1 cellular context compared by ENCODE assay signal in the genomic region with DNA sequence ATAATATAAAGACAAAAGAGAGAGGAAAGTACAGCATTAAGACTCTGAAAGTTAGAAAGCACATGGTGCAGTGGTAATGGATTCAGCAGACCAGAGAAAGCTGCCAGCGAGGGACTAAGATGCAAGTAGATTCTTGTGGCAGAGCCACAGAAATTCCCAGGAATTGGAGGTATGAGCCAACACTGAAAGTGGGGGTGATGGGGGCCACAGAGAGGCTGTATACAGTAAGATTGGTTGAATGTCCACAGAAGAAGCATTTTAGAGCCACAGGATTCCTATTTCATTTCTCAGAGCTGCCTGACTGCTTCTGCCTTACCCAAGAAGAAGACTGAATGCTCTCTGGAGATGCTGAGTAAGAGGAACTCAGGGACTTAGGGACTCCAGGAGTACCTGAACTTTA.
TF ChIP-seq lines count a peak whose summit lies in the region.

No MANE protein-coding gene starts in this region.

TF ChIP-seq in H1, 55 proteins besides CTCF, POLR2A, EP300 and RAD21 (continued from another document):
- TF ChIP-seq KDM1A (IDR thresholded peaks at IDR 0.05; ENCODE audit: borderline replicate concordance, low read length) (no peak), JUN (IDR thresholded peaks at IDR 0.05; ENCODE audit: low read depth, low read length) (no peak), SAP30 (IDR thresholded peaks at IDR 0.05; ENCODE audit: insufficient read depth, insufficient replicate concordance, low read length) (no peak), KDM5A (IDR thresholded peaks at IDR 0.05; ENCODE audit: low read length) (no peak), MAFK (IDR thresholded peaks at IDR 0.05; ENCODE audit: low read depth, low read length) (no peak), BCL11A (IDR thresholded peaks at IDR 0.05; ENCODE audit: low read depth in 2 of 2, low read length in 2 of 2) (no peak), SRF (IDR thresholded peaks at IDR 0.05; ENCODE audit: low read depth, low read length) (no peak), CBX8 (IDR thresholded peaks at IDR 0.05; ENCODE audit: borderline replicate concordance, low read depth, low read length) (no peak), FOSL1 (IDR thresholded peaks at IDR 0.05; ENCODE audit: insufficient read depth, low read depth, low read length) (no peak)
- TF ChIP-seq, protein P1, sequence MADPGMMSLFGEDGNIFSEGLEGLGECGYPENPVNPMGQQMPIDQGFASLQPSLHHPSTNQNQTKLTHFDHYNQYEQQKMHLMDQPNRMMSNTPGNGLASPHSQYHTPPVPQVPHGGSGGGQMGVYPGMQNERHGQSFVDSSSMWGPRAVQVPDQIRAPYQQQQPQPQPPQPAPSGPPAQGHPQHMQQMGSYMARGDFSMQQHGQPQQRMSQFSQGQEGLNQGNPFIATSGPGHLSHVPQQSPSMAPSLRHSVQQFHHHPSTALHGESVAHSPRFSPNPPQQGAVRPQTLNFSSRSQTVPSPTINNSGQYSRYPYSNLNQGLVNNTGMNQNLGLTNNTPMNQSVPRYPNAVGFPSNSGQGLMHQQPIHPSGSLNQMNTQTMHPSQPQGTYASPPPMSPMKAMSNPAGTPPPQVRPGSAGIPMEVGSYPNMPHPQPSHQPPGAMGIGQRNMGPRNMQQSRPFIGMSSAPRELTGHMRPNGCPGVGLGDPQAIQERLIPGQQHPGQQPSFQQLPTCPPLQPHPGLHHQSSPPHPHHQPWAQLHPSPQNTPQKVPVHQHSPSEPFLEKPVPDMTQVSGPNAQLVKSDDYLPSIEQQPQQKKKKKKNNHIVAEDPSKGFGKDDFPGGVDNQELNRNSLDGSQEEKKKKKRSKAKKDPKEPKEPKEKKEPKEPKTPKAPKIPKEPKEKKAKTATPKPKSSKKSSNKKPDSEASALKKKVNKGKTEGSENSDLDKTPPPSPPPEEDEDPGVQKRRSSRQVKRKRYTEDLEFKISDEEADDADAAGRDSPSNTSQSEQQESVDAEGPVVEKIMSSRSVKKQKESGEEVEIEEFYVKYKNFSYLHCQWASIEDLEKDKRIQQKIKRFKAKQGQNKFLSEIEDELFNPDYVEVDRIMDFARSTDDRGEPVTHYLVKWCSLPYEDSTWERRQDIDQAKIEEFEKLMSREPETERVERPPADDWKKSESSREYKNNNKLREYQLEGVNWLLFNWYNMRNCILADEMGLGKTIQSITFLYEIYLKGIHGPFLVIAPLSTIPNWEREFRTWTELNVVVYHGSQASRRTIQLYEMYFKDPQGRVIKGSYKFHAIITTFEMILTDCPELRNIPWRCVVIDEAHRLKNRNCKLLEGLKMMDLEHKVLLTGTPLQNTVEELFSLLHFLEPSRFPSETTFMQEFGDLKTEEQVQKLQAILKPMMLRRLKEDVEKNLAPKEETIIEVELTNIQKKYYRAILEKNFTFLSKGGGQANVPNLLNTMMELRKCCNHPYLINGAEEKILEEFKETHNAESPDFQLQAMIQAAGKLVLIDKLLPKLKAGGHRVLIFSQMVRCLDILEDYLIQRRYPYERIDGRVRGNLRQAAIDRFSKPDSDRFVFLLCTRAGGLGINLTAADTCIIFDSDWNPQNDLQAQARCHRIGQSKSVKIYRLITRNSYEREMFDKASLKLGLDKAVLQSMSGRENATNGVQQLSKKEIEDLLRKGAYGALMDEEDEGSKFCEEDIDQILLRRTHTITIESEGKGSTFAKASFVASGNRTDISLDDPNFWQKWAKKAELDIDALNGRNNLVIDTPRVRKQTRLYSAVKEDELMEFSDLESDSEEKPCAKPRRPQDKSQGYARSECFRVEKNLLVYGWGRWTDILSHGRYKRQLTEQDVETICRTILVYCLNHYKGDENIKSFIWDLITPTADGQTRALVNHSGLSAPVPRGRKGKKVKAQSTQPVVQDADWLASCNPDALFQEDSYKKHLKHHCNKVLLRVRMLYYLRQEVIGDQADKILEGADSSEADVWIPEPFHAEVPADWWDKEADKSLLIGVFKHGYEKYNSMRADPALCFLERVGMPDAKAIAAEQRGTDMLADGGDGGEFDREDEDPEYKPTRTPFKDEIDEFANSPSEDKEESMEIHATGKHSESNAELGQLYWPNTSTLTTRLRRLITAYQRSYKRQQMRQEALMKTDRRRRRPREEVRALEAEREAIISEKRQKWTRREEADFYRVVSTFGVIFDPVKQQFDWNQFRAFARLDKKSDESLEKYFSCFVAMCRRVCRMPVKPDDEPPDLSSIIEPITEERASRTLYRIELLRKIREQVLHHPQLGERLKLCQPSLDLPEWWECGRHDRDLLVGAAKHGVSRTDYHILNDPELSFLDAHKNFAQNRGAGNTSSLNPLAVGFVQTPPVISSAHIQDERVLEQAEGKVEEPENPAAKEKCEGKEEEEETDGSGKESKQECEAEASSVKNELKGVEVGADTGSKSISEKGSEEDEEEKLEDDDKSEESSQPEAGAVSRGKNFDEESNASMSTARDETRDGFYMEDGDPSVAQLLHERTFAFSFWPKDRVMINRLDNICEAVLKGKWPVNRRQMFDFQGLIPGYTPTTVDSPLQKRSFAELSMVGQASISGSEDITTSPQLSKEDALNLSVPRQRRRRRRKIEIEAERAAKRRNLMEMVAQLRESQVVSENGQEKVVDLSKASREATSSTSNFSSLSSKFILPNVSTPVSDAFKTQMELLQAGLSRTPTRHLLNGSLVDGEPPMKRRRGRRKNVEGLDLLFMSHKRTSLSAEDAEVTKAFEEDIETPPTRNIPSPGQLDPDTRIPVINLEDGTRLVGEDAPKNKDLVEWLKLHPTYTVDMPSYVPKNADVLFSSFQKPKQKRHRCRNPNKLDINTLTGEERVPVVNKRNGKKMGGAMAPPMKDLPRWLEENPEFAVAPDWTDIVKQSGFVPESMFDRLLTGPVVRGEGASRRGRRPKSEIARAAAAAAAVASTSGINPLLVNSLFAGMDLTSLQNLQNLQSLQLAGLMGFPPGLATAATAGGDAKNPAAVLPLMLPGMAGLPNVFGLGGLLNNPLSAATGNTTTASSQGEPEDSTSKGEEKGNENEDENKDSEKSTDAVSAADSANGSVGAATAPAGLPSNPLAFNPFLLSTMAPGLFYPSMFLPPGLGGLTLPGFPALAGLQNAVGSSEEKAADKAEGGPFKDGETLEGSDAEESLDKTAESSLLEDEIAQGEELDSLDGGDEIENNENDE (IDR thresholded peaks at IDR 0.05; ENCODE audit: insufficient replicate concordance, low read length), result no peak
- TF ChIP-seq, protein P2, sequence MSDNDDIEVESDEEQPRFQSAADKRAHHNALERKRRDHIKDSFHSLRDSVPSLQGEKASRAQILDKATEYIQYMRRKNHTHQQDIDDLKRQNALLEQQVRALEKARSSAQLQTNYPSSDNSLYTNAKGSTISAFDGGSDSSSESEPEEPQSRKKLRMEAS (IDR thresholded peaks at IDR 0.05), result no peak
